Comparison of ENCODE assay signal across 8 cellular contexts in the genomic region with DNA sequence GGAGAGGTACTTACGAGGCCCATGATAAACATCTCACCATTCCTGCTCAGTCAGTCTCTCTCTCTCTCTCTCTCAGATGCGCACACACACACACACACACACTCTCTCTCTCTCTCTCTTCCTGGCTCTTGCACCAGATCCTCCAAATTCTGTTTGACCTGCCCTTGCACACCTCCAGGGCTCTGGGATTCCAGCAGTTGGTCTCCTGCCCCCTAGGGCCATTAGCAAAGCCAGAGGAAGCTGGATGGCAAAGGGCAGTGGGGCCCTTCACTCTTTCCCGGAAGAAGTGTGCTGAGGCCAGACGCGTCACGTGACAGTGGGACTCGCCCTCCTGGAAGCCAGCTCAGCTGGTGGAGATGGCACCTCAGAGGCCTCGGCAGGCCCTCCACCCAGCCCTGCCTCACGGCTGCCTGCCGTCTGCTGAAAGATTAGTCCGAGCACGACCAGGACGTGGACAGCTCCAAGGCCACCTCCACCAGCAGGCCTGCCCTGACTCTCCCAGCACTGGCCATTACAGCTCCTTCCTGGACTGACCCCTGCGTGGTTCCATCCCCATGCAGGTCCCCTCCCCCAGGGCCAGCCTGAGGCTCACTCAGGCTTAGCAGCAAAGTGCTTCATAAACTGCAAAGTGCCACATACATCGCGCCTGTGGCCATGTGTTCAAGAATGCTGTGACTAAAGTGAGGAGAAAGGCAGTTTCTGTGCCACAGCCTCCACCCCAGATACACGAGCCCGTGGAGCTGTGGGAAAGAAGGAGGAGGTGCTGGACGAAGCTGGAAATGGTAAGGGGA. TPM values are rescaled to one million over a fixed set of nuclear protein-coding genes. Genes with fewer than 3 reads are reported as not detected.
DNase-seq lines count a peak whose midpoint lies in the region; ATAC-seq and TF ChIP-seq lines count a peak whose summit lies in the region.

No MANE protein-coding gene starts in this region.

- peaks cover 57% of the 10 kb centered on the region for H3K4me1 Mint-ChIP-seq in activated CD8-positive, alpha-beta T cell treated with anti-CD3 and anti-CD28 coated beads for 36 hours (ENCODE audit: low read depth)

- H3K27me3 Mint-ChIP-seq in activated CD8-positive, alpha-beta T cell treated with anti-CD3 and anti-CD28 coated beads for 36 hours = peaks cover 27% of the 10 kb centered on the region

- WGBS in HUES64 = 52% methylated on average over 19 of the region's 19 CpGs
- WGBS in gastroesophageal sphincter (ENCODE audit: low coverage in 1 of 2), 2 donors = 70 to 80% methylated on average over 1 of the region's 19 CpGs

- peaks cover 2% of the 10 kb centered on the region for H3K36me3 Mint-ChIP-seq in activated CD8-positive, alpha-beta T cell treated with anti-CD3 and anti-CD28 coated beads for 36 hours (ENCODE audit: low read depth)

- CTCF ChIA-PET in activated CD8-positive, alpha-beta T cell treated with anti-CD3 and anti-CD28 coated beads for 36 hours (lab: Charles Lee) = interaction anchor here (1.2 to 2.0 kb wide), 2 partner anchors 68 to 70 kb away, joined by 5 to 7 read pairs; no protein-coding TSS in a partner anchor

- H3K4me3 ChIP-seq in HUES64 (ENCODE audit: low read length) (0 out of 2 replicates have a peak overlapping the region, but pooled peaks have one; percentile 67), gastroesophageal sphincter (peak overlapping the region in 1 of 2 donors; percentile 60), rectal smooth muscle tissue (ENCODE audit: low read length) (peak overlapping the region; percentile 19)

- H3K4me3 Mint-ChIP-seq in activated CD8-positive, alpha-beta T cell treated with anti-CD3 and anti-CD28 coated beads for 36 hours = peak overlapping the region; percentile 73

- TF ChIP-seq POLR2A in gastroesophageal sphincter (IDR thresholded peaks at IDR 0.05) = no peak

- H3K9ac ChIP-seq in HUES64 (ENCODE audit: low read depth, low read length) = no peak overlapping the region
- H3K9ac ChIP-seq in rectal smooth muscle tissue (ENCODE audit: low read length) = no peak overlapping the region

- H3K27ac Mint-ChIP-seq in activated CD8-positive, alpha-beta T cell treated with anti-CD3 and anti-CD28 coated beads for 36 hours = peak overlapping the region; percentile 78

- no peak overlapping the region for H3K27ac ChIP-seq in HUES64 (ENCODE audit: low read depth, low read length)
- H3K27ac ChIP-seq in gastroesophageal sphincter = peak overlapping the region in 3 of 4 donors; percentile 73 to 84 (median 74)
- H3K27ac ChIP-seq in rectal smooth muscle tissue (ENCODE audit: low read depth, low read length) = peak overlapping the region; percentile 27

- H3K27me3 ChIP-seq in HUES64 (ENCODE audit: insufficient read depth, low read length) = peaks cover 80% of the 10 kb centered on the region
- peaks cover 52% of the 10 kb centered on the region for H3K27me3 ChIP-seq in gastroesophageal sphincter
- peaks cover 14% of the 10 kb centered on the region for H3K27me3 ChIP-seq in rectal smooth muscle tissue (ENCODE audit: control insufficient read depth, insufficient read depth, low read length)

- POLR2A ChIA-PET in activated CD8-positive, alpha-beta T cell treated with anti-CD3 and anti-CD28 coated beads for 36 hours (lab: Charles Lee) = interaction anchor here (0.6 to 3.3 kb wide), 8 partner anchors 9 to 371 kb away, joined by 3 to 19 read pairs (median 4); a partner anchor contains a TSS

- peak; percentile 58 for DNase-seq in activated CD8-positive, alpha-beta T cell treated with anti-CD3 and anti-CD28 coated beads for 36 hours
- DNase-seq in NCI-H748 (lab: John Stamatoyannopoulos, UW; ENCODE audit: unreplicated experiment) = no peak
- DNase-seq in NCI-H1092 (lab: John Stamatoyannopoulos, UW) = no peak
- no peak for DNase-seq in NCI-H1930 (lab: John Stamatoyannopoulos, UW)

- H3K9me3 ChIP-seq in HUES64 (ENCODE audit: insufficient read depth, low read depth, low read length) = no peaks in the 10 kb centered on the region
- H3K9me3 ChIP-seq in gastroesophageal sphincter = no peaks in the 10 kb centered on the region

- H3K4me1 ChIP-seq in HUES64 (ENCODE audit: insufficient read depth, low read length) (peaks cover 10% of the 10 kb centered on the region), gastroesophageal sphincter (peaks cover 0 to 86% (median 19%) of the 10 kb centered on the region in 3 donors), rectal smooth muscle tissue (ENCODE audit: control insufficient read depth, insufficient read depth, low read length) (no peaks in the 10 kb centered on the region)

- no peaks in the 10 kb centered on the region for H3K9me3 Mint-ChIP-seq in activated CD8-positive, alpha-beta T cell treated with anti-CD3 and anti-CD28 coated beads for 36 hours

- intact Hi-C loops in activated CD8-positive, alpha-beta T cell treated with anti-CD3 and anti-CD28 coated beads for 36 hours (cut with micrococcal nuclease) = no loop called here

- TF ChIP-seq CTCF in activated CD8-positive, alpha-beta T cell treated with anti-CD3 and anti-CD28 coated beads for 36 hours (IDR thresholded peaks at IDR 0.05) = no peak
- no peak for TF ChIP-seq CTCF in gastroesophageal sphincter (IDR thresholded peaks at IDR 0.05)

- no peak for TF ChIP-seq EP300 in gastroesophageal sphincter (IDR thresholded peaks at IDR 0.05)

- no peaks in the 10 kb centered on the region for H3K36me3 ChIP-seq in HUES64 (ENCODE audit: insufficient read depth, low read length)
- no peaks in the 10 kb centered on the region for H3K36me3 ChIP-seq in gastroesophageal sphincter
- H3K36me3 ChIP-seq in rectal smooth muscle tissue (ENCODE audit: control insufficient read depth, insufficient read depth, low read length) = no peaks in the 10 kb centered on the region

- ATAC-seq in activated CD8-positive, alpha-beta T cell treated with anti-CD3 and anti-CD28 coated beads for 36 hours = peak; percentile 17
- ATAC-seq in gastroesophageal sphincter = peak; percentile 21
- no peak for ATAC-seq in GM18498 (IDR thresholded peaks at IDR 0.05; ENCODE audit: unreplicated experiment)

RNA-seq across cellular contexts. Expression of a gene that starts 3.7 kb away (rescaled TPM):
- 1.8 TPM for polyA plus RNA-seq in HUES64 (2013, experiment 1 of 2)
- polyA plus RNA-seq in HUES64 (2013, experiment 2 of 2) = 2.9 TPM
- total RNA-seq in activated CD8-positive, alpha-beta T cell treated with anti-CD3 and anti-CD28 coated beads for 36 hours = 1 to 10 TPM; 1.7 to 3.0 TPM
- 10 to 100 TPM in 3 of 4 donors, 1 to 10 TPM in 1; 7.1 to 27.9 (median 15.1) TPM for total RNA-seq in gastroesophageal sphincter
